ENCODE assay signal across 25 cellular contexts in the genomic region with DNA sequence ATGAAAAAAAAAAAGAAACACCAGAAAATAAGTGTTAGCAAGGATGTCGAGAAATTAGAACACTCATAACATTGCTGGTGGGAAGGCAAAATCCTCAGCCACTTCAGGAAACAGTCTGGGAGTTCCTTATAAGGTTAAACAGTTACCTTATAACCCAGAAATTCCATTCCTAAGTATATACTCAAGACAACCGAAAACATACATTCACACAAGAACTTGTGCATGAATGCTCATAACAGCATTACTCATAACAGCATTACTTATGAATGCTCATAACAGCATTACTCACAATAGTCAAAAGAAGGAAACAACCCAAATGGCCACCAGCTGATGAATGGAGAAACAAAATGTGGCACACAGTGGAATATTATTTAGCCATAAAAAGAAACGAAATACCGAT. TPM values are rescaled to one million over a fixed set of nuclear protein-coding genes. Genes with fewer than 3 reads are reported as not detected.
DNase-seq lines count a peak whose midpoint lies in the region; ATAC-seq, FAIRE-seq and TF ChIP-seq lines count a peak whose summit lies in the region.
"Had no signal": no experiment of that assay in that cellular context is flagged by ENCODE, and none has a peak within 500 bp of the region (broad histone marks: within the 10 kb centered on the region; RNA-seq: fewer than 3 reads in every experiment).

No MANE protein-coding gene starts in this region.

- no peak for TF ChIP-seq EP300 in GM12878 (IDR thresholded peaks at IDR 0.05; ENCODE audit: borderline replicate concordance in 1 of 2, control insufficient read depth in 1 of 2, low read depth in 2 of 2, low read length in 2 of 2)

- H3K4me1 ChIP-seq in GM12878 (ENCODE audit: control insufficient read depth, insufficient read depth, low read length) = no peaks in the 10 kb centered on the region
- H3K4me1 ChIP-seq: parathyroid adenoma, sigmoid colon, thyroid gland had no signal

- TF ChIP-seq POLR2A in GM12878 (IDR thresholded peaks at IDR 0.05; ENCODE audit: low read depth, low read length) = no peak

- RAD21 ChIA-PET in GM12878 (lab: Charles Lee; ENCODE audit: unreplicated experiment) = interaction anchor here (2.6 kb wide), 1 partner anchor 329 kb away, joined by 9 read pairs; no protein-coding TSS in a partner anchor

- H3K9me3 ChIP-seq in GM12878 (replicated peaks; ENCODE audit: control insufficient read depth, insufficient read depth, low read length) = no peaks in the 10 kb centered on the region
- H3K9me3 ChIP-seq: sigmoid colon, thyroid gland had no signal

- in situ Hi-C loops in GM12878 (cut with MboI) = no loop called here

- CTCF ChIA-PET in AG04449 (lab: Yijun Ruan, JAX) (no interaction called here), GM12878 (lab: Yijun Ruan, JAX) (interaction anchor here (0.7 to 1.4 kb wide), 2 partner anchors 21 to 93 kb away, joined by 3 to 4 read pairs; no protein-coding TSS in a partner anchor)

- no peak for TF ChIP-seq CTCF in AG04449 (IDR thresholded peaks at IDR 0.05; ENCODE audit: insufficient read depth, low read length, missing control alignments)
- no peak for TF ChIP-seq CTCF in GM12878 (IDR thresholded peaks at IDR 0.05 in 2 of 3, conservative IDR thresholded peaks at IDR 0.05 in 1 of 3; ENCODE audit: control insufficient read depth in 2 of 3, extremely low read depth in 1 of 3, insufficient read depth in 1 of 3, low read depth in 3 of 3, low read length in 3 of 3)

- 0% methylated on average over 4 of the region's 4 CpGs for WGBS in GM12878 (ENCODE audit: insufficient coverage, insufficient replicate concordance, low lambda C conversion rate, missing lambda C conversion rate)

- FAIRE-seq in GM12878 (lab: Jason Lieb, UNC) = no peak
- FAIRE-seq: G401.6, HTR-8/SVneo had no signal

- no peaks in the 10 kb centered on the region for H3K79me2 ChIP-seq in GM12878 (ENCODE audit: control insufficient read depth, insufficient read depth, low read length)
- H3K79me2 ChIP-seq: parathyroid adenoma had no signal

- no peak overlapping the region for H2AFZ ChIP-seq in GM12878 (ENCODE audit: control insufficient read depth, low read depth, low read length)
- H2AFZ ChIP-seq: parathyroid adenoma had no signal

- no TSS peak for BruUV-seq in GM12878 (replicated peaks; lab: Mats Ljungman, UMichigan)

- no peaks in the 10 kb centered on the region for H3K27me3 ChIP-seq in GM12878 (replicated peaks in 1 of 2; ENCODE audit: control insufficient read depth in 2 of 2, insufficient read depth in 2 of 2, low read length in 1 of 2)
- H3K27me3 ChIP-seq: cardiac muscle cell, sigmoid colon, thyroid gland had no signal

- SMC1A ChIA-PET in GM12878 (lab: Charles Lee; ENCODE audit: uncharacterized antibody, unreplicated experiment) = interaction anchor here (1.3 to 1.5 kb wide), 3 partner anchors 10 to 329 kb away, joined by 3 to 5 read pairs (median 4); no protein-coding TSS in a partner anchor

- no peak overlapping the region for H3K4me2 ChIP-seq in GM12878 (ENCODE audit: control insufficient read depth, insufficient read depth)

- ATAC-seq in GM12878 = peak; percentile 58
- ATAC-seq: activated CD8-positive, alpha-beta T cell treated with anti-CD3 and anti-CD28 coated beads for 36 hours; natural killer cell had no signal

- no peak overlapping the region for H3K9ac ChIP-seq in GM12878 (ENCODE audit: control insufficient read depth, insufficient read depth, low read length)
- H3K9ac ChIP-seq: parathyroid adenoma had no signal

- POLR2A ChIA-PET in AG04449 (lab: Yijun Ruan, JAX) = no interaction called here
- POLR2A ChIA-PET in GM12878 (lab: Charles Lee) = no interaction called here

- H3K4me3 ChIP-seq in AG04449 (ENCODE audit: low read depth, low read length) = no peak overlapping the region
- no peak overlapping the region for H3K4me3 ChIP-seq in GM12878
- H3K4me3 ChIP-seq: cardiac muscle cell, dorsolateral prefrontal cortex, sigmoid colon, thyroid gland had no signal

- no peak overlapping the region for H3K27ac ChIP-seq in GM12878 (ENCODE audit: control insufficient read depth, insufficient read depth)
- H3K27ac ChIP-seq: cardiac muscle cell, dorsolateral prefrontal cortex, parathyroid adenoma, sigmoid colon, thyroid gland had no signal

- H3K36me3 ChIP-seq in GM12878 (ENCODE audit: control insufficient read depth in 2 of 2, insufficient read depth in 2 of 2, low read length in 1 of 2) = no peaks in the 10 kb centered on the region
- H3K36me3 ChIP-seq: cardiac muscle cell, sigmoid colon, thyroid gland had no signal

- H4K20me1 ChIP-seq in GM12878 (ENCODE audit: control insufficient read depth, insufficient read depth) = no peaks in the 10 kb centered on the region

- DNase-seq in AG04449 (ENCODE audit: low read depth, low spot score) = peak; percentile 33
- DNase-seq in HS-27A (ENCODE audit: low read depth) = peak; percentile 1
- DNase-seq in GM12878 (ENCODE audit: low read depth, low spot score) = no peak
- peak; percentile 64 for DNase-seq in iris pigment epithelial cell (ENCODE audit: low read depth)
- DNase-seq in medulla oblongata (ENCODE audit: extremely low spot score) = no peak
- no peak for DNase-seq in stimulated activated CD4-positive, alpha-beta T cell treated with anti-CD3 and anti-CD28 coated beads, Interleukin-2, amount 100 ng/mL, for 24 hours
- no peak for DNase-seq in cerebellar nuclear complex (lab: John Stamatoyannopoulos, UW)
- DNase-seq in NK-92 treated with Interleukin-12 subunit alpha and Interleukin-12 subunit beta, amount 100 ng/mL, for 24 hours (lab: John Stamatoyannopoulos, UW) = no peak
- DNase-seq: activated B cell treated with CpG ODN at 0.5 μM for 24 hours; activated CD8-positive, alpha-beta T cell treated with anti-CD3 and anti-CD28 coated beads for 36 hours; activated naive CD8-positive, alpha-beta T cell treated with anti-CD3 and anti-CD28 coated beads, Interleukin-2, amount 10 ng/mL, durations not matched to agents 7 days and 5 days; CD4-positive, CD25-positive, alpha-beta regulatory T cell; dorsolateral prefrontal cortex; Karpas-422; natural killer cell; NCI-H1092; NCI-H1930; sigmoid colon; stimulated activated naive CD4-positive, alpha-beta T cell; T-helper 9 cell; thyroid gland had no signal

- intact Hi-C loops in GM12878 (cut with micrococcal nuclease; ENCODE audit: unreplicated experiment) = no loop called here

- no peak for TF ChIP-seq RAD21 in GM12878 (IDR thresholded peaks at IDR 0.05; ENCODE audit: insufficient read depth, low read depth, low read length)

TF ChIP-seq in GM12878, 131 proteins besides CTCF, POLR2A, EP300 and RAD21:
- TF ChIP-seq, protein P1, sequence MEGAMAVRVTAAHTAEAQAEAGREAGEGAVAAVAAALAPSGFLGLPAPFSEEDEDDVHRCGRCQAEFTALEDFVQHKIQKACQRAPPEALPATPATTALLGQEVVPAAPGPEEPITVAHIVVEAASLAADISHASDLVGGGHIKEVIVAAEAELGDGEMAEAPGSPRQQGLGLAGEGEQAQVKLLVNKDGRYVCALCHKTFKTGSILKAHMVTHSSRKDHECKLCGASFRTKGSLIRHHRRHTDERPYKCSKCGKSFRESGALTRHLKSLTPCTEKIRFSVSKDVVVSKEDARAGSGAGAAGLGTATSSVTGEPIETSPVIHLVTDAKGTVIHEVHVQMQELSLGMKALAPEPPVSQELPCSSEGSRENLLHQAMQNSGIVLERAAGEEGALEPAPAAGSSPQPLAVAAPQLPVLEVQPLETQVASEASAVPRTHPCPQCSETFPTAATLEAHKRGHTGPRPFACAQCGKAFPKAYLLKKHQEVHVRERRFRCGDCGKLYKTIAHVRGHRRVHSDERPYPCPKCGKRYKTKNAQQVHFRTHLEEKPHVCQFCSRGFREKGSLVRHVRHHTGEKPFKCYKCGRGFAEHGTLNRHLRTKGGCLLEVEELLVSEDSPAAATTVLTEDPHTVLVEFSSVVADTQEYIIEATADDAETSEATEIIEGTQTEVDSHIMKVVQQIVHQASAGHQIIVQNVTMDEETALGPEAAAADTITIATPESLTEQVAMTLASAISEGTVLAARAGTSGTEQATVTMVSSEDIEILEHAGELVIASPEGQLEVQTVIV (IDR thresholded peaks at IDR 0.05; ENCODE audit: borderline replicate concordance, partially characterized antibody) = no peak
- TF ChIP-seq IKZF2 (IDR thresholded peaks at IDR 0.05) = peak in 1 of 2 experiments; percentile 21; a peak in 1 of 4 replicates
- TF ChIP-seq FOXM1 (IDR thresholded peaks at IDR 0.05; ENCODE audit: low read depth, low read length) = no peak
- 0 out of 2 replicates have a peak, but pooled peaks have one; percentile 19 for TF ChIP-seq NFIC (IDR thresholded peaks at IDR 0.05; ENCODE audit: low read depth, low read length)
- TF ChIP-seq PAX5 (IDR thresholded peaks at IDR 0.05; ENCODE audit: borderline replicate concordance, low read depth, low read length) = no peak
- TF ChIP-seq ZNF217 (IDR thresholded peaks at IDR 0.05) = peak; percentile 45; the same call in 1 of the 2 replicates
- peak; percentile 71 for TF ChIP-seq JUNB (IDR thresholded peaks at IDR 0.05)
- TF ChIP-seq KAT2A (conservative IDR thresholded peaks at IDR 0.05; ENCODE audit: control insufficient read depth, low read depth, low read length) = no peak

RNA-seq across cellular contexts. Expression of gene DCP1A, which starts 34.8 kb away (rescaled TPM):
- total RNA-seq in GM12878 (2013; cell fraction: nucleolus; rRNA removed) = 44.2 and 46.0 TPM in 2 replicates
- total RNA-seq in GM12878 (2014; rRNA removed) = 12.5 and 12.7 TPM in 2 replicates
- total RNA-seq in GM12878 (2014; rRNA removed; fragmentation: Illumina TruSeq; extraction: Trizol) = 12.3 and 14.5 TPM in 2 replicates
- 15.2 and 18.9 TPM in 2 replicates for total RNA-seq in GM12878 (2021)
- polyA plus RNA-seq in GM12878 (2011; ENCODE audit: low read depth) = 10.8 TPM
- polyA plus RNA-seq in GM12878 (2011; rRNA removed) = 28.1 and 31.9 TPM in 2 replicates
- 26.0 and 29.0 TPM in 2 replicates for polyA plus RNA-seq in GM12878 (2011; cell fraction: cytosol; rRNA removed)
- polyA plus RNA-seq in GM12878 (2011; cell fraction: nucleus; rRNA removed) = 16.9 and 21.1 TPM in 2 replicates
- 10.0 and 12.5 TPM in 2 replicates for polyA plus RNA-seq in GM12878 (2012)
- polyA plus RNA-seq in GM12878 (2014; fragmentation: Illumina TruSeq; extraction: Trizol) = 15.9 and 16.1 TPM in 2 replicates
- 10 to 100 TPM; 16.6 to 25.8 TPM for polyA plus RNA-seq in GM12878 (2014; fragmentation: Nextera tagmentation; extraction: Ambion mirVana)
- polyA plus RNA-seq in GM12878 (2014; rRNA removed) = 11.1 and 13.6 TPM in 2 replicates
- 10 to 100 TPM; 33.1 to 34.6 TPM for polyA plus RNA-seq in GM12878 (2016; fragmentation: Nextera tagmentation; extraction: Ambion mirVana)
- polyA minus RNA-seq in GM12878 (2011; rRNA and poly(A)+ RNA removed) = 60.1 and 66.9 TPM in 2 replicates
- polyA minus RNA-seq in GM12878 (2011; cell fraction: cytosol; rRNA and poly(A)+ RNA removed) = 10.6 and 14.2 TPM in 2 replicates
- polyA minus RNA-seq in GM12878 (2011; cell fraction: nucleus; rRNA and poly(A)+ RNA removed) = 42.9 and 56.6 TPM in 2 replicates

Comparison
In these comparisons a context has a peak if more than half of its experiments do, and no peak if none do; other contexts are left out.
1. DNase-seq: peak in AG04449 (single experiment), HS-27A (single experiment) and iris pigment epithelial cell (single experiment); none in GM12878 (single experiment), medulla oblongata (single experiment), stimulated activated CD4-positive, alpha-beta T cell treated with anti-CD3 and anti-CD28 coated beads, Interleukin-2, amount 100 ng/mL, for 24 hours (0 of 2), cerebellar nuclear complex (0 of 2) and NK-92 treated with Interleukin-12 subunit alpha and Interleukin-12 subunit beta, amount 100 ng/mL, for 24 hours (single experiment).